ENCODE assay signal across 8 cellular contexts in the genomic region with DNA sequence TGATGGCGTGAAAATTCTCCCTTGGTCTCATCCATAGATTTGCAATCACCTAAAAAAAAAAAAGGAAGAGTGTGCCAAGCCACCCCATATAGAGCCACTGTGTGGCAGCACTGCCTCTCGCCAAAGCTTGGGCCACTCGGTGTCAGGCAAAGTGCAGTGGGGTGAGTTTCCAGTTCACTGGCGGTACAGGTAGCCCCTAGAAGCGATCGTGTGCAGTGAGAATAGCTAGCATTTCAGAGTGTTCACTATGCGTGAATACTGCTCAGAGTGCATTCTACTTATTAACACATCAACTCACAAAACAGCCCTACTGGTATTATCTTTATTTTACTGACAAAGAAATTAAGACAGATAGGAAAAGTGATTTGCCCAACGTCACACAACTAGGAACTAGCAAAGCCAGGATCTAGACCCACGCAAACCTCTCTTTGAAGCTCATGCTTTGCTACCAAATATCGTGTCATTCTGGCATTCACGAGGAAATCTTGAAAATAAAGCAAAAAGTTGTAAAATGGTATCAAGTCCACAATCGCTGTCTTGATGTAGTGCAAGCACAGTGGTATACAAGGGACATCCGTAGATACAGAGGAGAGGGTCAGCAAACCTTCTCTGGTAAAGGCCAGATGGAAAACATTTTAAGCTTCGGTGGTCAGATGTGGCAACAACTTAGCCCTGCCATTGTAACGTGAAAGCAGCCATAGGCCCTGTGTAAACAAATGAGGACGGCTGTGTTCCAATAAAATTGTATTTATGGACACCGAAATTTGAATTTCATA. TPM values are rescaled to one million over a fixed set of nuclear protein-coding genes. Genes with fewer than 3 reads are reported as not detected.
DNase-seq lines count a peak whose midpoint lies in the region; ATAC-seq and TF ChIP-seq lines count a peak whose summit lies in the region.

No MANE protein-coding gene starts in this region.

- no TSS peak for BruUV-seq in Caco-2 (replicated peaks; lab: Mats Ljungman, UMichigan)

- peak; percentile 97 for ATAC-seq in GM19395 (IDR thresholded peaks at IDR 0.05; ENCODE audit: unreplicated experiment)
- ATAC-seq in HG03280 (IDR thresholded peaks at IDR 0.05; ENCODE audit: unreplicated experiment) = peak; percentile 94
- peak; percentile 99 for ATAC-seq in upper lobe of right lung

- DNase-seq in Caco-2 (peak; percentile 80), NCI-H2196 treated with DMSO at 0.1 percent for 48 hours (lab: John Stamatoyannopoulos, UW; ENCODE audit: unreplicated experiment) (peak; percentile 5), epidermal melanocyte (ENCODE audit: insufficient read length, low spot score) (peak; percentile 45), upper lobe of right lung (peak; percentile 83)
- peak; percentile 63 for DNase-seq in activated CD4-positive, alpha-beta T cell treated with anti-CD3 and anti-CD28 coated beads, Interleukin-2, amount 10 ng/mL, durations not matched to agents 7 days and 5 days

- POLR2A ChIA-PET in Caco-2 (lab: Charles Lee) = interaction anchor here (0.8 kb wide), 1 partner anchor 11 kb away, joined by 3 read pairs; the partner anchor contains the start of gene GCNT2
- POLR2A ChIA-PET in activated CD4-positive, alpha-beta T cell treated with anti-CD3 and anti-CD28 coated beads, Interleukin-2, amount 10 ng/mL, durations not matched to agents 7 days and 5 days (lab: Charles Lee) = no interaction called here

- no peaks in the 10 kb centered on the region for H3K9me3 Mint-ChIP-seq in Caco-2 (ENCODE audit: unreplicated experiment)
- H3K9me3 Mint-ChIP-seq in activated CD4-positive, alpha-beta T cell treated with anti-CD3 and anti-CD28 coated beads, Interleukin-2, amount 10 ng/mL, durations not matched to agents 7 days and 5 days = no peaks in the 10 kb centered on the region

- no peaks in the 10 kb centered on the region for H3K36me3 Mint-ChIP-seq in Caco-2 (ENCODE audit: insufficient read depth, unreplicated experiment)
- no peaks in the 10 kb centered on the region for H3K36me3 Mint-ChIP-seq in activated CD4-positive, alpha-beta T cell treated with anti-CD3 and anti-CD28 coated beads, Interleukin-2, amount 10 ng/mL, durations not matched to agents 7 days and 5 days (ENCODE audit: low read depth)

- H3K4me3 Mint-ChIP-seq in Caco-2 (ENCODE audit: unreplicated experiment) = no peak overlapping the region
- H3K4me3 Mint-ChIP-seq in activated CD4-positive, alpha-beta T cell treated with anti-CD3 and anti-CD28 coated beads, Interleukin-2, amount 10 ng/mL, durations not matched to agents 7 days and 5 days = no peak overlapping the region

- H3K27ac ChIP-seq in muscle layer of colon (ENCODE audit: low read depth, low read length) = peak overlapping the region; percentile 8
- no peak overlapping the region for H3K27ac ChIP-seq in upper lobe of right lung

- no peak overlapping the region for H3K9ac ChIP-seq in muscle layer of colon (ENCODE audit: low read length)

- TF ChIP-seq CTCF in Caco-2 (IDR thresholded peaks at IDR 0.05; ENCODE audit: insufficient read depth in 1 of 2, low read depth in 1 of 2, low read length in 1 of 2, severe bottlenecking in 1 of 2, unreplicated experiment in 1 of 2) (peak; percentile 56 to 87), upper lobe of right lung (IDR thresholded peaks at IDR 0.05) (peak; percentile 79)

- H3K4me3 ChIP-seq in Caco-2 (ENCODE audit: low read depth, low read length) (no peak overlapping the region), muscle layer of colon (ENCODE audit: low read depth in 1 of 2, low read length in 2 of 2) (peak overlapping the region in 1 of 2 donors; percentile 28), upper lobe of right lung (peak overlapping the region; percentile 21)

- H3K27me3 ChIP-seq in Caco-2 (replicated peaks; ENCODE audit: control insufficient read depth, insufficient read depth, low read length) (no peaks in the 10 kb centered on the region), muscle layer of colon (ENCODE audit: control insufficient read depth in 1 of 2, insufficient read depth in 2 of 2, low read length in 2 of 2) (no peaks in the 10 kb centered on the region), upper lobe of right lung (no peaks in the 10 kb centered on the region)

- peaks cover 22% of the 10 kb centered on the region for H3K4me1 Mint-ChIP-seq in Caco-2 (ENCODE audit: low read depth, unreplicated experiment)
- peaks cover 7% of the 10 kb centered on the region for H3K4me1 Mint-ChIP-seq in activated CD4-positive, alpha-beta T cell treated with anti-CD3 and anti-CD28 coated beads, Interleukin-2, amount 10 ng/mL, durations not matched to agents 7 days and 5 days

- peak overlapping the region; percentile 66 for H3K27ac Mint-ChIP-seq in Caco-2 (ENCODE audit: unreplicated experiment)
- no peak overlapping the region for H3K27ac Mint-ChIP-seq in activated CD4-positive, alpha-beta T cell treated with anti-CD3 and anti-CD28 coated beads, Interleukin-2, amount 10 ng/mL, durations not matched to agents 7 days and 5 days

- H3K36me3 ChIP-seq in Caco-2 (ENCODE audit: control insufficient read depth, insufficient read depth, low read length) = no peaks in the 10 kb centered on the region
- H3K36me3 ChIP-seq in muscle layer of colon (ENCODE audit: insufficient read depth, low read length) = no peaks in the 10 kb centered on the region
- no peaks in the 10 kb centered on the region for H3K36me3 ChIP-seq in upper lobe of right lung

- H3K27me3 Mint-ChIP-seq in Caco-2 (ENCODE audit: insufficient read depth, unreplicated experiment) = no peaks in the 10 kb centered on the region
- H3K27me3 Mint-ChIP-seq in activated CD4-positive, alpha-beta T cell treated with anti-CD3 and anti-CD28 coated beads, Interleukin-2, amount 10 ng/mL, durations not matched to agents 7 days and 5 days = peaks cover 10% of the 10 kb centered on the region

- H3K9me3 ChIP-seq in Caco-2 = no peaks in the 10 kb centered on the region
- no peaks in the 10 kb centered on the region for H3K9me3 ChIP-seq in muscle layer of colon (ENCODE audit: low read length)
- no peaks in the 10 kb centered on the region for H3K9me3 ChIP-seq in upper lobe of right lung

- H3K4me1 ChIP-seq in Caco-2 (peaks cover 15% of the 10 kb centered on the region), muscle layer of colon (ENCODE audit: insufficient read depth, low read length) (peaks cover 9% of the 10 kb centered on the region), upper lobe of right lung (no peaks in the 10 kb centered on the region)

- intact Hi-C loops in Caco-2 (cut with micrococcal nuclease; ENCODE audit: unreplicated experiment) = loop anchor here (1.0 to 2.0 kb wide), 6 partner anchors 56 to 291 kb away; partner anchors contain the start of genes C6orf52 and PAK1IP1
- intact Hi-C loops in upper lobe of right lung (cut with DNase I) = no loop called here

- CTCF ChIA-PET in Caco-2 (lab: Charles Lee) = interaction anchor here (0.7 to 2.0 kb wide), 4 partner anchors 9 to 65 kb away, joined by 3 to 5 read pairs (median 4); no protein-coding TSS in a partner anchor
- CTCF ChIA-PET in activated CD4-positive, alpha-beta T cell treated with anti-CD3 and anti-CD28 coated beads, Interleukin-2, amount 10 ng/mL, durations not matched to agents 7 days and 5 days (lab: Charles Lee) = interaction anchor here (0.6 to 2.4 kb wide), 5 partner anchors 13 to 290 kb away, joined by 3 to 5 read pairs (median 3); no protein-coding TSS in a partner anchor

RNA-seq across cellular contexts. Expression of gene GCNT2, which starts 10.4 kb away (rescaled TPM):
- total RNA-seq in Caco-2 (2022) (68.1 and 70.7 TPM in 2 replicates), upper lobe of right lung (27.4 TPM)
- 1 to 10 TPM; 5.0 to 5.5 TPM for total RNA-seq in activated CD4-positive, alpha-beta T cell treated with anti-CD3 and anti-CD28 coated beads, Interleukin-2, amount 10 ng/mL, durations not matched to agents 7 days and 5 days

Comparison
In these comparisons a context has a peak if more than half of its experiments do, and no peak if none do; other contexts are left out.
1. DNase-seq: peak in every context shown above with its lines; median percentile 83 in upper lobe of right lung; 80 in Caco-2; 63 in activated CD4-positive, alpha-beta T cell treated with anti-CD3 and anti-CD28 coated beads, Interleukin-2, amount 10 ng/mL, durations not matched to agents 7 days and 5 days; 45 in epidermal melanocyte; 5 in NCI-H2196 treated with DMSO at 0.1 percent for 48 hours.